Comparison of ENCODE assay signal across 9 cellular contexts in the genomic region with DNA sequence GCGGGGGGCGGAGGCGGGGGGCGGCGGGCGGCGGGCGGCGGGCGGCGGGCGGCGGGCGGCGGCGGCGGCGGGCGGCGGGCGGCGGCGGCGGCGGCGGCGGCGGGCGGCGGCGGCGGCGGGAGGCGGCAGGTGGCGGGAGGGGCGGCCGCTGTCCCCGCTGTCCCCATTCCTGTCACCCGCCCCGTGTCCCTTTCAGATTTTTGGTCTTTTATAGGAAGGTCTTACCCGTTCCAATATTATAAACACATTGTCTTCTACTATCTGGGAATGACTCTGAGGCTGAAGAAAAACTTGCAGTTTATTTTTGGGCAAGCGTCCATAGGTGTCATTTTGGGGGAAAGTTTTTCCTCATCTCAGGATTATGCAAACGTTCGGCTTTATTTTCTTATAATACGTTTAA. TPM values are rescaled to one million over a fixed set of nuclear protein-coding genes. Genes with fewer than 3 reads are reported as not detected.
DNase-seq lines count a peak whose midpoint lies in the region; ATAC-seq lines count a peak whose summit lies in the region.
"Had no signal": no experiment of that assay in that cellular context is flagged by ENCODE, and none has a peak within 500 bp of the region (broad histone marks: within the 10 kb centered on the region; RNA-seq: fewer than 3 reads in every experiment).

No MANE protein-coding gene starts in this region.

- no peaks in the 10 kb centered on the region for H3K27me3 ChIP-seq in iPS-18a (ENCODE audit: control insufficient read depth, insufficient read depth, low read length)

- no peak overlapping the region for H3K27ac ChIP-seq in iPS-18a (ENCODE audit: low read length)

- peak overlapping the region; percentile 65 for H3K4me3 ChIP-seq in iPS-18a (ENCODE audit: low read length)

- H3K4me3 Mint-ChIP-seq in IgD-negative memory B cell: peak overlapping the region; percentile 86 to 92 (median 91)
- peak overlapping the region; percentile 93 for H3K4me3 Mint-ChIP-seq in activated T-helper 17 cell treated with anti-CD3 and anti-CD28 coated beads, Interleukin-2, amount 50 U/mL, for 72 hours
- H3K4me3 Mint-ChIP-seq in stimulated activated naive B cell treated with anti-CD40 and anti-IgM and Interleukin-4, amounts not matched to agents 10 μg/mL and 1 μg/mL and 100 μg/mL, for 72 hours: peak overlapping the region; percentile 78 to 94

- DNase-seq in stimulated activated naive B cell treated with anti-CD40 and anti-IgM and Interleukin-4, amounts not matched to agents 10 μg/mL and 1 μg/mL and 100 μg/mL, for 72 hours: no peak

- peaks cover 4% of the 10 kb centered on the region for H3K36me3 Mint-ChIP-seq in IgD-negative memory B cell
- H3K36me3 Mint-ChIP-seq in activated T-helper 17 cell treated with anti-CD3 and anti-CD28 coated beads, Interleukin-2, amount 50 U/mL, for 72 hours (ENCODE audit: low read depth): no peaks in the 10 kb centered on the region
- no peaks in the 10 kb centered on the region for H3K36me3 Mint-ChIP-seq in stimulated activated naive B cell treated with anti-CD40 and anti-IgM and Interleukin-4, amounts not matched to agents 10 μg/mL and 1 μg/mL and 100 μg/mL, for 72 hours

- ATAC-seq in activated T-helper 17 cell treated with anti-CD3 and anti-CD28 coated beads, Interleukin-2, amount 50 U/mL, for 72 hours (replicated peaks): no peak
- ATAC-seq in stimulated activated naive B cell treated with anti-CD40 and anti-IgM and Interleukin-4, amounts not matched to agents 10 μg/mL and 1 μg/mL and 100 μg/mL, for 72 hours (replicated peaks): no peak
- ATAC-seq in HG03457 (IDR thresholded peaks at IDR 0.05; ENCODE audit: unreplicated experiment) (no peak), HG03571 (IDR thresholded peaks at IDR 0.05; ENCODE audit: unreplicated experiment) (no peak), GM18502 (IDR thresholded peaks at IDR 0.05; ENCODE audit: poor library complexity, unreplicated experiment) (no peak)

- peak overlapping the region in 2 of 3 donors; percentile 71 to 96 for H3K27ac Mint-ChIP-seq in IgD-negative memory B cell
- peak overlapping the region; percentile 84 for H3K27ac Mint-ChIP-seq in activated T-helper 17 cell treated with anti-CD3 and anti-CD28 coated beads, Interleukin-2, amount 50 U/mL, for 72 hours
- peak overlapping the region; percentile 72 for H3K27ac Mint-ChIP-seq in stimulated activated naive B cell treated with anti-CD40 and anti-IgM and Interleukin-4, amounts not matched to agents 10 μg/mL and 1 μg/mL and 100 μg/mL, for 72 hours

- peaks cover 0 to 4% (median 3%) of the 10 kb centered on the region in 3 donors for H3K4me1 Mint-ChIP-seq in IgD-negative memory B cell
- H3K4me1 Mint-ChIP-seq in activated T-helper 17 cell treated with anti-CD3 and anti-CD28 coated beads, Interleukin-2, amount 50 U/mL, for 72 hours: no peaks in the 10 kb centered on the region
- H3K4me1 Mint-ChIP-seq in stimulated activated naive B cell treated with anti-CD40 and anti-IgM and Interleukin-4, amounts not matched to agents 10 μg/mL and 1 μg/mL and 100 μg/mL, for 72 hours: peaks cover 0 to 11% of the 10 kb centered on the region in 2 donors

- H3K9me3 Mint-ChIP-seq in IgD-negative memory B cell: no peaks in the 10 kb centered on the region
- H3K9me3 Mint-ChIP-seq in activated T-helper 17 cell treated with anti-CD3 and anti-CD28 coated beads, Interleukin-2, amount 50 U/mL, for 72 hours: no peaks in the 10 kb centered on the region
- no peaks in the 10 kb centered on the region for H3K9me3 Mint-ChIP-seq in stimulated activated naive B cell treated with anti-CD40 and anti-IgM and Interleukin-4, amounts not matched to agents 10 μg/mL and 1 μg/mL and 100 μg/mL, for 72 hours

- H3K9ac ChIP-seq in ES-I3 (ENCODE audit: low read depth, low read length) (peak overlapping the region; percentile 85), iPS-18a (ENCODE audit: low read length) (peak overlapping the region; percentile 56)

- no peaks in the 10 kb centered on the region for H3K27me3 Mint-ChIP-seq in IgD-negative memory B cell
- H3K27me3 Mint-ChIP-seq in activated T-helper 17 cell treated with anti-CD3 and anti-CD28 coated beads, Interleukin-2, amount 50 U/mL, for 72 hours: no peaks in the 10 kb centered on the region
- peaks cover 0 to 5% of the 10 kb centered on the region in 2 donors for H3K27me3 Mint-ChIP-seq in stimulated activated naive B cell treated with anti-CD40 and anti-IgM and Interleukin-4, amounts not matched to agents 10 μg/mL and 1 μg/mL and 100 μg/mL, for 72 hours

- no peaks in the 10 kb centered on the region for H3K9me3 ChIP-seq in ES-I3 (ENCODE audit: control insufficient read depth, insufficient read depth, low read length)
- no peaks in the 10 kb centered on the region for H3K9me3 ChIP-seq in iPS-18a (ENCODE audit: control insufficient read depth, low read depth, low read length)

- H3K36me3 ChIP-seq in ES-I3 (ENCODE audit: insufficient read depth, low read length) (no peaks in the 10 kb centered on the region), iPS-18a (ENCODE audit: control insufficient read depth, low read depth, low read length) (no peaks in the 10 kb centered on the region)

- H3K4me1 ChIP-seq in ES-I3 (ENCODE audit: insufficient read depth, low read length) (no peaks in the 10 kb centered on the region), iPS-18a (ENCODE audit: control insufficient read depth, low read depth, low read length) (no peaks in the 10 kb centered on the region)

RNA-seq across cellular contexts. Expression of gene ZNF713, which starts 0.5 kb away (rescaled TPM):
- polyA plus RNA-seq in IgD-negative memory B cell: 3.3 TPM
- 1 to 10 TPM; 2.4 to 2.8 TPM for total RNA-seq in activated T-helper 17 cell treated with anti-CD3 and anti-CD28 coated beads, Interleukin-2, amount 50 U/mL, for 72 hours

RNA-seq across cellular contexts. Expression of gene SEPTIN14, which starts 25.2 kb away (rescaled TPM):
- not detected for polyA plus RNA-seq in IgD-negative memory B cell
- total RNA-seq in activated T-helper 17 cell treated with anti-CD3 and anti-CD28 coated beads, Interleukin-2, amount 50 U/mL, for 72 hours: not detected
- total RNA-seq: T-helper 2 cell treated with Interferon-gamma antibody and Interleukin-4, amounts not matched to agents 100 ng/mL and 5 ng/mL, for 36 hours had no signal
